Comparison of ENCODE assay signal across 7 cellular contexts in the genomic region with DNA sequence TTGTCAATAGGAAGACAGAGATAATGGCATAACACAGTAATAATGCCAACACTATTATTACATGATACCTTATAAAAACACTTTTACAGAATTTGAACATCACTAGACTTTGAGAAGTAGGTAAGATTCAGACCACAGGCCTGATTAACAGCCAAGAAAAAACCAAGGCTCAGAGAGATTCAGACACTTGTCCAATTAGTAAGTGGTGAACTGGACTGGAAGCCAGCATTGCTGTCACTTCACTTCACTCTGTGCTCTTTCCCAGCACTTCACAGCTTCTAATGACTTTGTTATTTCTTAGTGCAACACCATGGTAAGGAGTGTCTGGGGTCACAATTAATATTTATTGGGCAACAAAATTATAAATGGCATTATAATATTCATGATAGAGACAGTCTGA.
"Had no signal": no experiment of that assay in that cellular context is flagged by ENCODE, and none has a peak within 500 bp of the region (broad histone marks: within the 10 kb centered on the region; RNA-seq: fewer than 3 reads in every experiment).

No MANE protein-coding gene starts in this region.

- H3K27me3 Mint-ChIP-seq: IgD-negative memory B cell had no signal

- H3K4me3 Mint-ChIP-seq: IgD-negative memory B cell had no signal

- FAIRE-seq: HepG2, HTR-8/SVneo, K562 had no signal

- ATAC-seq: HepG2, K562 had no signal

- H3K9me3 Mint-ChIP-seq: IgD-negative memory B cell had no signal

- DNase-seq: IMR-90, KBM-7 had no signal

- H3K4me3 ChIP-seq: K562 had no signal

- H3K4me1 Mint-ChIP-seq: IgD-negative memory B cell had no signal

- H3K27ac ChIP-seq: HL-60 had no signal

- H3K27ac Mint-ChIP-seq: IgD-negative memory B cell had no signal

- H3K36me3 Mint-ChIP-seq: IgD-negative memory B cell had no signal
